In the genomic region with DNA sequence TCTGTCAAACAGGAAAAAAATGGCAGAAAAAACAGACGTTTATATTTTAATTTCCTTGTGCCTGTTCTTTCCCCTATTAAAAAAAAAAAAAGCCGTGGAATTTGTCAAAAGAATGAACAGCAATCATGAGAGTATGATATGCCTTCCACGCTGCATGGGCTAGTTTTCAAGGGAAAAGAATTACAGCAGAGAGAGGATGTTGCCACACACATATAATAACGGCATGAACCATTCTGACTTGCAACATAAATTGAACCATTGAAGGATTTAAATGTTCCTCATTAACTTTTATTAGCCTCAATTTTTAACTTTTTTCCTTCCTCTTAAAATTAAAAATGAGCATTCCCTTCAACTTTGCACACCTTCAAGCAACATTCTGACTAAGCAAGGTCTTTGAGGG, we compare ENCODE assay signal across 23 cellular contexts.
DNase-seq lines count a peak whose midpoint lies in the region; ATAC-seq and TF ChIP-seq lines count a peak whose summit lies in the region.
"Had no signal": no experiment of that assay in that cellular context is flagged by ENCODE, and none has a peak within 500 bp of the region (broad histone marks: within the 10 kb centered on the region; RNA-seq: fewer than 3 reads in every experiment).

No MANE protein-coding gene starts in this region.

- no peak for ATAC-seq in CD4-positive, alpha-beta T cell (ENCODE audit: poor library complexity)
- ATAC-seq: A549; activated CD8-positive, alpha-beta memory T cell treated with anti-CD3 and anti-CD28 coated beads, Interleukin-2, amount 10 ng/mL, durations not matched to agents 7 days and 5 days; activated naive CD4-positive, alpha-beta T cell treated with anti-CD3 and anti-CD28 coated beads, Interleukin-2, amount 50 U/mL, for 72 hours; GM23338; left colon; naive thymus-derived CD4-positive, alpha-beta T cell; right cardiac atrium had no signal

- DNase-seq in Kasumi-1 (lab: John Stamatoyannopoulos, UW) = peak; percentile 24 to 40
- DNase-seq in ascending aorta (ENCODE audit: low spot score in 2 of 2) = no peak
- DNase-seq in hepatic stellate cell (ENCODE audit: low spot score) = peak; percentile 35
- no peak for DNase-seq in activated CD4-positive, alpha-beta T cell treated with anti-CD3 and anti-CD28 coated beads for 1 hour
- no peak for DNase-seq in NCI-H526 (lab: John Stamatoyannopoulos, UW)
- no peak for DNase-seq in CD4-positive, alpha-beta T cell
- DNase-seq in cortex of kidney (lab: John Stamatoyannopoulos, UW) = no peak
- DNase-seq: activated CD4-positive, alpha-beta T cell treated with anti-CD3 and anti-CD28 coated beads, Interleukin-2, amount 10 ng/mL, durations not matched to agents 24 days and 14 days; activated CD8-positive, alpha-beta memory T cell treated with anti-CD3 and anti-CD28 coated beads, Interleukin-2, amount 10 ng/mL, durations not matched to agents 7 days and 5 days; head of caudate nucleus; left colon; naive thymus-derived CD4-positive, alpha-beta T cell; NCI-H1048; NCI-H1930; NCI-H226; right cardiac atrium; SHP77 treated with DMSO at 0.1 percent for 48 hours had no signal

- POLR2A ChIA-PET in CD4-positive, alpha-beta T cell (lab: Charles Lee) = no interaction called here

- H3K36me3 ChIP-seq in ACC112 (ENCODE audit: insufficient read depth, low read length) (no peaks in the 10 kb centered on the region), ascending aorta (no peaks in the 10 kb centered on the region)

- H3K4me3 ChIP-seq in ACC112 (ENCODE audit: low read depth, low read length) = no peak overlapping the region
- peak overlapping the region in 1 of 2 donors; percentile 24 for H3K4me3 ChIP-seq in ascending aorta
- H3K4me3 ChIP-seq: A549, GM23338 had no signal

- no peak overlapping the region for H3K4me3 Mint-ChIP-seq in CD4-positive, alpha-beta T cell
- H3K4me3 Mint-ChIP-seq: activated CD4-positive, alpha-beta T cell treated with anti-CD3 and anti-CD28 coated beads, Interleukin-2, amount 10 ng/mL, durations not matched to agents 24 days and 14 days; activated CD8-positive, alpha-beta memory T cell treated with anti-CD3 and anti-CD28 coated beads, Interleukin-2, amount 10 ng/mL, durations not matched to agents 7 days and 5 days; CD14-positive monocyte; GM23338; naive thymus-derived CD4-positive, alpha-beta T cell; T-helper 1 cell treated with Interleukin-12 subunit alpha and Interleukin-12 subunit beta and Interleukin-4 antibody, amounts not matched to agents 30 μg/mL and 1 μg/mL, for 36 hours had no signal

- no peaks in the 10 kb centered on the region for H3K79me2 ChIP-seq in ACC112 (ENCODE audit: control insufficient read depth, insufficient read depth, low read length, unreplicated experiment)

- H3K36me3 Mint-ChIP-seq in CD4-positive, alpha-beta T cell (ENCODE audit: low read depth) = no peaks in the 10 kb centered on the region
- H3K36me3 Mint-ChIP-seq: activated CD8-positive, alpha-beta memory T cell treated with anti-CD3 and anti-CD28 coated beads, Interleukin-2, amount 10 ng/mL, durations not matched to agents 7 days and 5 days had no signal

- peaks cover 4% of the 10 kb centered on the region for H3K4me1 Mint-ChIP-seq in CD4-positive, alpha-beta T cell (ENCODE audit: low read depth)

- no peaks in the 10 kb centered on the region for H3K9me3 Mint-ChIP-seq in CD4-positive, alpha-beta T cell
- H3K9me3 Mint-ChIP-seq: activated CD4-positive, alpha-beta T cell treated with anti-CD3 and anti-CD28 coated beads, Interleukin-2, amount 10 ng/mL, durations not matched to agents 24 days and 14 days; activated naive CD4-positive, alpha-beta T cell treated with anti-CD3 and anti-CD28 coated beads, Interleukin-2, amount 50 U/mL, for 72 hours; CD14-positive monocyte; GM23338; naive thymus-derived CD4-positive, alpha-beta T cell; T-helper 1 cell treated with Interleukin-12 subunit alpha and Interleukin-12 subunit beta and Interleukin-4 antibody, amounts not matched to agents 30 μg/mL and 1 μg/mL, for 36 hours had no signal

- H3K27ac Mint-ChIP-seq in CD4-positive, alpha-beta T cell = no peak overlapping the region
- H3K27ac Mint-ChIP-seq: activated CD4-positive, alpha-beta T cell treated with anti-CD3 and anti-CD28 coated beads, Interleukin-2, amount 10 ng/mL, durations not matched to agents 24 days and 14 days; activated CD8-positive, alpha-beta memory T cell treated with anti-CD3 and anti-CD28 coated beads, Interleukin-2, amount 10 ng/mL, durations not matched to agents 7 days and 5 days; activated naive CD4-positive, alpha-beta T cell treated with anti-CD3 and anti-CD28 coated beads, Interleukin-2, amount 50 U/mL, for 72 hours; CD14-positive monocyte; GM23338; naive thymus-derived CD4-positive, alpha-beta T cell; T-helper 1 cell treated with Interleukin-12 subunit alpha and Interleukin-12 subunit beta and Interleukin-4 antibody, amounts not matched to agents 30 μg/mL and 1 μg/mL, for 36 hours had no signal

- no peaks in the 10 kb centered on the region for H3K27me3 ChIP-seq in ACC112 (ENCODE audit: insufficient read depth, low read length)
- no peaks in the 10 kb centered on the region for H3K27me3 ChIP-seq in ascending aorta
- H3K27me3 ChIP-seq in CD4-positive, alpha-beta T cell (ENCODE audit: control insufficient read depth, insufficient read depth, low read length) = no peaks in the 10 kb centered on the region

- intact Hi-C loops in ascending aorta (cut with DNase I) = loop anchor here (10.0 kb wide), 1 partner anchor 113 kb away; no protein-coding TSS in a partner anchor
- intact Hi-C loops in CD4-positive, alpha-beta T cell (cut with DNase I, micrococcal nuclease) = no loop called here

- TF ChIP-seq CTCF in ascending aorta (IDR thresholded peaks at IDR 0.05) = no peak
- no peak for TF ChIP-seq CTCF in CD4-positive, alpha-beta T cell (IDR thresholded peaks at IDR 0.05)

- H2AFZ ChIP-seq in ACC112 (ENCODE audit: low read length, unreplicated experiment) = peak overlapping the region; percentile 1
- H2AFZ ChIP-seq: GM23338 had no signal

- H3K27me3 Mint-ChIP-seq in CD4-positive, alpha-beta T cell = no peaks in the 10 kb centered on the region
- H3K27me3 Mint-ChIP-seq: activated CD4-positive, alpha-beta T cell treated with anti-CD3 and anti-CD28 coated beads, Interleukin-2, amount 10 ng/mL, durations not matched to agents 24 days and 14 days; activated CD8-positive, alpha-beta memory T cell treated with anti-CD3 and anti-CD28 coated beads, Interleukin-2, amount 10 ng/mL, durations not matched to agents 7 days and 5 days; naive thymus-derived CD4-positive, alpha-beta T cell had no signal

- H3K4me1 ChIP-seq in ACC112 (ENCODE audit: control insufficient read depth, insufficient read depth, low read length, unreplicated experiment) = peaks cover 22% of the 10 kb centered on the region
- H3K4me1 ChIP-seq in ascending aorta = peaks cover 0 to 10% of the 10 kb centered on the region in 2 donors
- H3K4me1 ChIP-seq: A549 had no signal

- no peak overlapping the region for H3K27ac ChIP-seq in ACC112 (ENCODE audit: low read depth, low read length)
- H3K27ac ChIP-seq in ascending aorta = peak overlapping the region; percentile 76 to 82
- no peak overlapping the region for H3K27ac ChIP-seq in CD4-positive, alpha-beta T cell (ENCODE audit: low read depth, low read length)
- H3K27ac ChIP-seq: A549 had no signal

- CTCF ChIA-PET in CD4-positive, alpha-beta T cell (lab: Charles Lee) = no interaction called here

- no peaks in the 10 kb centered on the region for H3K9me3 ChIP-seq in ascending aorta
- H3K9me3 ChIP-seq in CD4-positive, alpha-beta T cell (ENCODE audit: control insufficient read depth, low read length) = no peaks in the 10 kb centered on the region
- H3K9me3 ChIP-seq: A549 had no signal

Comparison
In these comparisons a context has a peak if more than half of its experiments do, and no peak if none do; other contexts are left out.
1. H3K27ac ChIP-seq: peak in ascending aorta (2 of 2); none in ACC112 (single experiment) and CD4-positive, alpha-beta T cell (single experiment).
2. DNase-seq: peak in Kasumi-1 (2 of 2) and hepatic stellate cell (single experiment); none in ascending aorta (0 of 2), activated CD4-positive, alpha-beta T cell treated with anti-CD3 and anti-CD28 coated beads for 1 hour (single experiment), NCI-H526 (0 of 2), CD4-positive, alpha-beta T cell (0 of 10) and cortex of kidney (single experiment).